ENCODE assay signal across 24 cellular contexts in the genomic region with DNA sequence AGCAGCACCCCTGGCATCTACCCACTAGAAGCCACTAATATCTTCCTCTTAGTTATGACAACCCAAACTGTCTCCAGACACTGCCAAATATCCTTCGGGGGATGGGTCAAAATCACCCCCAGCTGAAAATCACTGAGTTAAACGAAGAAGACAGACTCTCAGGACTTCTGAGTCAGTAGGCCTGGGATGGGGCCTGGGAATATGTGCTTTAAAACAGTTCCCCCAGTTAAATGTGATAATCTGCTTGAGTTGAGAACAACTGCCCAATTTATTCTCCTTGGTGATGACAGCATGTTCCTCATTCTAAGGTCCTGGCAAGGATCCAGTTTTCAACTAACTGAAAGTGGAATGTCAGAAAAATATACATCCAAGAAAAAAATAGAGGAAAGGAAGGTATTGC. TPM values are rescaled to one million over a fixed set of nuclear protein-coding genes. Genes with fewer than 3 reads are reported as not detected.
DNase-seq lines count a peak whose midpoint lies in the region; ATAC-seq and TF ChIP-seq lines count a peak whose summit lies in the region.
"Had no signal": no experiment of that assay in that cellular context is flagged by ENCODE, and none has a peak within 500 bp of the region (broad histone marks: within the 10 kb centered on the region; RNA-seq: fewer than 3 reads in every experiment).

No MANE protein-coding gene starts in this region.

- no peak overlapping the region for H3K4me3 ChIP-seq in choroid plexus epithelial cell (ENCODE audit: low read depth, low read length)
- H3K4me3 ChIP-seq in body of pancreas = no peak overlapping the region
- H3K4me3 ChIP-seq: colonic mucosa, gastrocnemius medialis, uterus had no signal

- peaks cover 35% of the 10 kb centered on the region for H3K9me3 Mint-ChIP-seq in mesothelial cell of epicardium
- H3K9me3 Mint-ChIP-seq: activated CD4-positive, alpha-beta T cell treated with anti-CD3 and anti-CD28 coated beads, Interleukin-2, amount 10 ng/mL, durations not matched to agents 7 days and 5 days; memory B cell had no signal

- no peaks in the 10 kb centered on the region for H3K27me3 Mint-ChIP-seq in mesothelial cell of epicardium (ENCODE audit: low read depth)
- H3K27me3 Mint-ChIP-seq: activated CD4-positive, alpha-beta T cell treated with anti-CD3 and anti-CD28 coated beads, Interleukin-2, amount 10 ng/mL, durations not matched to agents 7 days and 5 days; CD4-positive, alpha-beta T cell had no signal

- no peak overlapping the region for H3K27ac ChIP-seq in body of pancreas
- H3K27ac ChIP-seq: colonic mucosa, gastrocnemius medialis, KMS-11, uterus had no signal

- 0 to 53% methylated on average over 1 to 2 of the region's 2 CpGs for WGBS in body of pancreas, 2 donors

- H3K9me3 ChIP-seq in body of pancreas = no peaks in the 10 kb centered on the region
- H3K9me3 ChIP-seq: colonic mucosa, gastrocnemius medialis, uterus had no signal

- peaks cover 6% of the 10 kb centered on the region for H3K4me1 Mint-ChIP-seq in mesothelial cell of epicardium
- H3K4me1 Mint-ChIP-seq: activated CD4-positive, alpha-beta T cell treated with anti-CD3 and anti-CD28 coated beads, Interleukin-2, amount 10 ng/mL, durations not matched to agents 7 days and 5 days; memory B cell had no signal

- H3K36me3 ChIP-seq in body of pancreas (replicated peaks in 1 of 2; ENCODE audit: insufficient read depth in 1 of 2, low read depth in 2 of 2) = no peaks in the 10 kb centered on the region
- H3K36me3 ChIP-seq: colonic mucosa, gastrocnemius medialis, uterus had no signal

- H3K27ac Mint-ChIP-seq in mesothelial cell of epicardium = peak overlapping the region; percentile 31
- H3K27ac Mint-ChIP-seq: activated CD4-positive, alpha-beta T cell treated with anti-CD3 and anti-CD28 coated beads, Interleukin-2, amount 10 ng/mL, durations not matched to agents 7 days and 5 days; CD4-positive, alpha-beta T cell; memory B cell; natural killer cell treated with Interleukin-12 subunit alpha and Interleukin-12 subunit beta and Interleukin-15 and Interleukin-18, amount 100 ng/mL, for 72 hours; progenitor cell of endocrine pancreas had no signal

- TF ChIP-seq CTCF in choroid plexus epithelial cell (conservative IDR thresholded peaks at IDR 0.05; ENCODE audit: low read depth, low read length) = no peak
- no peak for TF ChIP-seq CTCF in mesothelial cell of epicardium (IDR thresholded peaks at IDR 0.05; ENCODE audit: unreplicated experiment)
- no peak for TF ChIP-seq CTCF in body of pancreas (IDR thresholded peaks at IDR 0.05)

- H3K4me3 Mint-ChIP-seq in mesothelial cell of epicardium = no peak overlapping the region
- H3K4me3 Mint-ChIP-seq: activated CD4-positive, alpha-beta T cell treated with anti-CD3 and anti-CD28 coated beads, Interleukin-2, amount 10 ng/mL, durations not matched to agents 7 days and 5 days; CD4-positive, alpha-beta T cell; memory B cell; natural killer cell treated with Interleukin-12 subunit alpha and Interleukin-12 subunit beta and Interleukin-15 and Interleukin-18, amount 100 ng/mL, for 72 hours had no signal

- no peaks in the 10 kb centered on the region for H3K36me3 Mint-ChIP-seq in mesothelial cell of epicardium
- H3K36me3 Mint-ChIP-seq: natural killer cell treated with Interleukin-12 subunit alpha and Interleukin-12 subunit beta and Interleukin-15 and Interleukin-18, amount 100 ng/mL, for 72 hours had no signal

- intact Hi-C loops in body of pancreas (cut with DNase I) = no loop called here

- TF ChIP-seq POLR2A in body of pancreas (IDR thresholded peaks at IDR 0.05) = no peak

- DNase-seq in AG20443 (ENCODE audit: low spot score) (peak; percentile 6), MV-4-11 (lab: John Stamatoyannopoulos, UW) (peak; percentile 2), choroid plexus epithelial cell (ENCODE audit: low read depth) (peak; percentile 82), mesothelial cell of epicardium (ENCODE audit: low spot score in 2 of 2, unreplicated experiment in 2 of 2) (no peak), body of pancreas (no peak), cortex of kidney (lab: John Stamatoyannopoulos, UW) (no peak)
- no peak for DNase-seq in activated CD4-positive, alpha-beta T cell treated with anti-CD3 and anti-CD28 coated beads, Interleukin-2, amount 50 U/mL, for 4 hours
- DNase-seq: activated CD4-positive, alpha-beta T cell treated with anti-CD3 and anti-CD28 coated beads, Interleukin-2, amount 10 ng/mL, durations not matched to agents 7 days and 5 days; activated CD8-positive, alpha-beta memory T cell treated with anti-CD3 and anti-CD28 coated beads, Interleukin-2, amount 50 U/mL, for 48 hours; activated gamma-delta T cell; amygdala; CD4-positive, alpha-beta T cell; colonic mucosa; DND-41; gastrocnemius medialis; NCI-H1105 treated with DMSO at 0.1 percent for 48 hours; NCI-H2107; NCI-H510A; uterus had no signal

- H3K4me1 ChIP-seq in body of pancreas = no peaks in the 10 kb centered on the region
- H3K4me1 ChIP-seq: colonic mucosa, gastrocnemius medialis, uterus had no signal

- no peaks in the 10 kb centered on the region for H3K27me3 ChIP-seq in body of pancreas
- H3K27me3 ChIP-seq: colonic mucosa, gastrocnemius medialis, uterus had no signal

- no peak for ATAC-seq in body of pancreas
- ATAC-seq in GM21381 (IDR thresholded peaks at IDR 0.05; ENCODE audit: unreplicated experiment) = no peak
- ATAC-seq: gastrocnemius medialis; natural killer cell treated with Interleukin-12 subunit alpha and Interleukin-12 subunit beta and Interleukin-15 and Interleukin-18, amount 100 ng/mL, for 72 hours had no signal

RNA-seq across cellular contexts. Expression of a gene that starts 52.4 kb away (rescaled TPM):
- total RNA-seq in mesothelial cell of epicardium = not detected in 3 replicates
- under 1 TPM in 1 of 2 donors, not detected in 1; 0.33 TPM for total RNA-seq in body of pancreas
- total RNA-seq: activated CD4-positive, alpha-beta T cell treated with anti-CD3 and anti-CD28 coated beads, Interleukin-2, amount 10 ng/mL, durations not matched to agents 7 days and 5 days; CD4-positive, alpha-beta T cell; colonic mucosa; gastrocnemius medialis; natural killer cell treated with Interleukin-12 subunit alpha and Interleukin-12 subunit beta and Interleukin-15 and Interleukin-18, amount 100 ng/mL, for 72 hours; progenitor cell of endocrine pancreas had no signal

Comparison
In these comparisons a context has a peak if more than half of its experiments do, and no peak if none do; other contexts are left out.
1. DNase-seq: peak in AG20443 (single experiment), MV-4-11 (single experiment) and choroid plexus epithelial cell (single experiment); none in mesothelial cell of epicardium (0 of 2), body of pancreas (0 of 4), cortex of kidney (single experiment) and activated CD4-positive, alpha-beta T cell treated with anti-CD3 and anti-CD28 coated beads, Interleukin-2, amount 50 U/mL, for 4 hours (0 of 2).